Comparison of ENCODE assay signal across 11 cellular contexts in genomic region chr1:234585333-234586055, GRCh38. TPM values are rescaled to one million over a fixed set of nuclear protein-coding genes. Genes with fewer than 3 reads are reported as not detected.
DNase-seq lines count a peak whose midpoint lies in the region; ATAC-seq and TF ChIP-seq lines count a peak whose summit lies in the region.
"Had no signal": no experiment of that assay in that cellular context is flagged by ENCODE, and none has a peak within 500 bp of the region (broad histone marks: within the 10 kb centered on the region; RNA-seq: fewer than 3 reads in every experiment).

No MANE protein-coding gene starts in this region.

- H3K4me3 ChIP-seq in heart right ventricle (no peak overlapping the region), esophagus (ENCODE audit: low read depth in 1 of 2, low read length in 2 of 2) (no peak overlapping the region), aorta (ENCODE audit: low read length in 2 of 2) (no peak overlapping the region)

- no peaks in the 10 kb centered on the region for H3K9me3 ChIP-seq in heart right ventricle
- H3K9me3 ChIP-seq in esophagus (ENCODE audit: control insufficient read depth in 2 of 2, insufficient read depth in 1 of 2, low read depth in 1 of 2, low read length in 1 of 2): no peaks in the 10 kb centered on the region
- no peaks in the 10 kb centered on the region for H3K9me3 ChIP-seq in aorta (ENCODE audit: control insufficient read depth, low read length)

- H3K27ac ChIP-seq in heart right ventricle (peak overlapping the region; percentile 26 to 95 (median 87)), esophagus (ENCODE audit: low read depth in 2 of 2, low read length in 1 of 2) (peak overlapping the region; percentile 65 to 78), aorta (ENCODE audit: low read depth in 1 of 2, low read length in 2 of 2) (peak overlapping the region; percentile 83 to 97)

- no peaks in the 10 kb centered on the region for H3K27me3 Mint-ChIP-seq in neural crest cell (ENCODE audit: low read depth)
- H3K27me3 Mint-ChIP-seq: dendritic cell treated with granulocyte-macrophage colony-stimulating factor and Interleukin-4, amounts not matched to agents 40 ng/mL and 50 ng/mL, for 4 days had no signal

- no peak overlapping the region for H3K4me3 Mint-ChIP-seq in neural crest cell
- H3K4me3 Mint-ChIP-seq: activated T-cell treated with anti-CD3 and anti-CD28 coated beads, Interleukin-2, amount 50 U/mL, for 24 hours; dendritic cell treated with granulocyte-macrophage colony-stimulating factor and Interleukin-4, amounts not matched to agents 40 ng/mL and 50 ng/mL, for 4 days had no signal

- DNase-seq in heart right ventricle (peak in 1 of 2 donors; percentile 43), Right ventricle myocardium inferior (ENCODE audit: missing footprints) (no peak), neural crest cell (ENCODE audit: low read depth, low spot score) (no peak), aorta (peak in 1 of 2 donors; percentile 70), medulla oblongata (ENCODE audit: extremely low spot score) (no peak)
- no peak for DNase-seq in activated CD4-positive, alpha-beta T cell treated with anti-CD3 and anti-CD28 coated beads, Interleukin-2, amount 50 U/mL, for 48 hours
- DNase-seq: activated T-cell treated with anti-CD3 and anti-CD28 coated beads, Interleukin-2, amount 50 U/mL, for 24 hours; MM.1S had no signal

- no peaks in the 10 kb centered on the region for H3K36me3 ChIP-seq in heart right ventricle
- H3K36me3 ChIP-seq in esophagus (ENCODE audit: control insufficient read depth in 2 of 2, insufficient read depth in 2 of 2, low read length in 1 of 2): no peaks in the 10 kb centered on the region
- H3K36me3 ChIP-seq in aorta (ENCODE audit: control insufficient read depth in 1 of 2, insufficient read depth in 2 of 2, low read length in 1 of 2): no peaks in the 10 kb centered on the region

- no peaks in the 10 kb centered on the region for H3K9me3 Mint-ChIP-seq in neural crest cell
- H3K9me3 Mint-ChIP-seq: activated T-cell treated with anti-CD3 and anti-CD28 coated beads, Interleukin-2, amount 50 U/mL, for 24 hours had no signal

- ATAC-seq in heart right ventricle (peak in 5 of 8 donors; percentile 12 to 32 (median 26)), Right ventricle myocardium inferior (no peak), aorta (ENCODE audit: low FRiP score) (peak; percentile 61), esophagus mucosa (no peak)

- TF ChIP-seq CTCF in heart right ventricle (IDR thresholded peaks at IDR 0.05) (no peak), neural crest cell (conservative IDR thresholded peaks at IDR 0.05) (no peak)

- intact Hi-C loops in heart right ventricle (cut with DNase I) (no loop called here), Right ventricle myocardium inferior (cut with DNase I) (no loop called here), aorta (cut with DNase I) (loop anchor here in 1 of 2 donors (2.0 kb wide), 1 partner anchor 13 kb away; no protein-coding TSS in a partner anchor)

- H3K4me1 ChIP-seq in heart right ventricle: peaks cover 4 to 76% (median 44%) of the 10 kb centered on the region in 9 donors
- H3K4me1 ChIP-seq in esophagus (ENCODE audit: control insufficient read depth in 2 of 2, insufficient read depth in 2 of 2, low read length in 1 of 2): peaks cover 3 to 10% of the 10 kb centered on the region in 2 donors
- peaks cover 0 to 6% of the 10 kb centered on the region in 2 donors for H3K4me1 ChIP-seq in aorta (ENCODE audit: control insufficient read depth in 1 of 2, insufficient read depth in 2 of 2, low read length in 2 of 2)

- H3K36me3 Mint-ChIP-seq in neural crest cell (ENCODE audit: low read depth): no peaks in the 10 kb centered on the region

- H3K27ac Mint-ChIP-seq in neural crest cell (ENCODE audit: unreplicated experiment): peak overlapping the region; percentile 76
- H3K27ac Mint-ChIP-seq: activated T-cell treated with anti-CD3 and anti-CD28 coated beads, Interleukin-2, amount 50 U/mL, for 24 hours; dendritic cell treated with granulocyte-macrophage colony-stimulating factor and Interleukin-4, amounts not matched to agents 40 ng/mL and 50 ng/mL, for 4 days had no signal

- WGBS in heart right ventricle, 2 donors: 54 to 61% methylated on average over 8 of the region's 8 CpGs
- WGBS in esophagus, 2 donors: 37 to 48% methylated on average over 8 of the region's 8 CpGs
- 7 to 8% methylated on average over 8 of the region's 8 CpGs for WGBS in aorta, 2 donors

- H3K27me3 ChIP-seq in heart right ventricle (no peaks in the 10 kb centered on the region), esophagus (ENCODE audit: control insufficient read depth in 1 of 2, insufficient read depth in 2 of 2, low read length in 2 of 2) (no peaks in the 10 kb centered on the region), aorta (ENCODE audit: control insufficient read depth in 1 of 2, insufficient read depth in 2 of 2, low read length in 1 of 2) (no peaks in the 10 kb centered on the region)

- peaks cover 46% of the 10 kb centered on the region for H3K4me1 Mint-ChIP-seq in neural crest cell

RNA-seq across cellular contexts. Expression of gene IRF2BP2, which starts 24.5 kb away (rescaled TPM):
- total RNA-seq in heart right ventricle (100 to 1,000 TPM in 6 of 10 donors, 10 to 100 TPM in 4; 78.2 to 181 (median 104) TPM), Right ventricle myocardium inferior (116 TPM), neural crest cell (55.6 and 59.9 TPM in 2 replicates), aorta (100 to 1,000 TPM in 1 of 2 donors, 10 to 100 TPM in 1; 90.6 to 148 TPM), esophagus mucosa (78.2 TPM)
- polyA plus RNA-seq in heart right ventricle (10 to 100 TPM; 50.6 to 54.0 TPM), esophagus (10 to 100 TPM; 48.8 to 68.5 TPM), aorta (100 to 1,000 TPM in 1 of 2 donors, 10 to 100 TPM in 1; 36.9 to 123 TPM)

Comparison
In these comparisons a context has a peak if more than half of its experiments do, and no peak if none do; other contexts are left out.
1. ATAC-seq: peak in heart right ventricle (5 of 8) and aorta (single experiment); none in Right ventricle myocardium inferior (single experiment) and esophagus mucosa (single experiment).
2. Peak in every context shown above with its lines, with median percentiles within 50 percentile points of each other: H3K27ac ChIP-seq.